ENCODE assay signal across 23 cellular contexts in genomic region chr2:121063471-121063870, GRCh38.
DNase-seq lines count a peak whose midpoint lies in the region; ATAC-seq, FAIRE-seq and TF ChIP-seq lines count a peak whose summit lies in the region.
"Had no signal": no experiment of that assay in that cellular context is flagged by ENCODE, and none has a peak within 500 bp of the region (broad histone marks: within the 10 kb centered on the region; RNA-seq: fewer than 3 reads in every experiment).

No MANE protein-coding gene starts in this region.

- H3K36me3 Mint-ChIP-seq in activated naive CD4-positive, alpha-beta T cell treated with anti-CD3 and anti-CD28 coated beads, Interleukin-2, amount 10 ng/mL, durations not matched to agents 7 days and 5 days, result no peaks in the 10 kb centered on the region
- H3K36me3 Mint-ChIP-seq: CD14-positive monocyte; CD8-positive, alpha-beta memory T cell had no signal

- H3K27me3 ChIP-seq in H1 (replicated peaks in 1 of 4; ENCODE audit: control insufficient read depth in 3 of 4, extremely low read depth in 1 of 4, insufficient read depth in 3 of 4, low read length in 3 of 4), result peaks cover 0 to 19% (median 3%) of the 10 kb centered on the region in 4 experiments; a peak in 3 of 7 replicates
- peaks cover 0 to 13% (median 0%) of the 10 kb centered on the region in 3 experiments for H3K27me3 ChIP-seq in neuronal stem cell (ENCODE audit: control insufficient read depth in 3 of 3, insufficient read depth in 3 of 3, low read depth in 1 of 3, low read length in 3 of 3)
- H3K27me3 ChIP-seq: BE2C had no signal

- H3K4ac ChIP-seq in H1 (replicated peaks; ENCODE audit: insufficient read length, low read depth, low read length) (no peak overlapping the region), neuronal stem cell (ENCODE audit: low read length) (no peak overlapping the region)

- H3K27ac Mint-ChIP-seq in activated naive CD4-positive, alpha-beta T cell treated with anti-CD3 and anti-CD28 coated beads, Interleukin-2, amount 10 ng/mL, durations not matched to agents 7 days and 5 days, result no peak overlapping the region
- H3K27ac Mint-ChIP-seq: CD14-positive monocyte; CD8-positive, alpha-beta memory T cell; T-helper 17 cell had no signal

- H3K18ac ChIP-seq in H1 (ENCODE audit: extremely low read depth, low read length) (no peak overlapping the region), neuronal stem cell (ENCODE audit: low read length) (no peak overlapping the region)

- TF ChIP-seq POLR2A in H1 (IDR thresholded peaks at IDR 0.05; ENCODE audit: control extremely low read depth in 1 of 2, low read depth in 2 of 2, low read length in 2 of 2), result no peak

- no peak overlapping the region for H4K8ac ChIP-seq in H1 (ENCODE audit: extremely low read depth, insufficient read depth, low read length)
- peak overlapping the region; percentile 29 for H4K8ac ChIP-seq in neuronal stem cell (ENCODE audit: low read depth, low read length)

- H3K9me3 ChIP-seq in H1 (ENCODE audit: insufficient read depth in 2 of 2, low read depth in 1 of 2, low read length in 1 of 2), result no peaks in the 10 kb centered on the region
- H3K9me3 ChIP-seq in neuronal stem cell (replicated peaks in 1 of 2; ENCODE audit: control insufficient read depth in 2 of 2, insufficient read depth in 1 of 2, low read depth in 1 of 2, low read length in 2 of 2), result no peaks in the 10 kb centered on the region
- H3K9me3 ChIP-seq: BE2C had no signal

- H3K9me3 Mint-ChIP-seq in activated naive CD4-positive, alpha-beta T cell treated with anti-CD3 and anti-CD28 coated beads, Interleukin-2, amount 10 ng/mL, durations not matched to agents 7 days and 5 days, result no peaks in the 10 kb centered on the region
- H3K9me3 Mint-ChIP-seq: CD14-positive monocyte; CD8-positive, alpha-beta memory T cell had no signal

- H3K23me2 ChIP-seq in H1 (ENCODE audit: low read depth, low read length), result no peaks in the 10 kb centered on the region

- H4K20me1 ChIP-seq in H1 (replicated peaks in 1 of 2; ENCODE audit: control insufficient read depth in 1 of 2, insufficient read depth in 2 of 2, low read length in 2 of 2), result no peaks in the 10 kb centered on the region

- no peaks in the 10 kb centered on the region for H3K79me2 ChIP-seq in H1 (ENCODE audit: control insufficient read depth in 1 of 2, insufficient read depth in 2 of 2, low read length in 2 of 2)

- H2BK12ac ChIP-seq in H1 (ENCODE audit: low read depth, low read length), result 0 out of 2 replicates have a peak overlapping the region, but pooled peaks have one; percentile 23
- no peak overlapping the region for H2BK12ac ChIP-seq in neuronal stem cell (ENCODE audit: low read length)

- H3K79me1 ChIP-seq in H1 (ENCODE audit: low read depth, low read length), result no peaks in the 10 kb centered on the region
- H3K79me1 ChIP-seq in neuronal stem cell (ENCODE audit: low read depth, low read length), result no peaks in the 10 kb centered on the region

- H4K91ac ChIP-seq in H1 (replicated peaks; ENCODE audit: insufficient read length, low read length), result no peak overlapping the region
- no peak overlapping the region for H4K91ac ChIP-seq in neuronal stem cell (ENCODE audit: low read depth, low read length, poor library complexity)

- no peaks in the 10 kb centered on the region for H3K36me3 ChIP-seq in H1 (ENCODE audit: control insufficient read depth in 2 of 4, insufficient read depth in 4 of 4, low read length in 3 of 4)
- H3K36me3 ChIP-seq in neuronal stem cell (replicated peaks in 1 of 2; ENCODE audit: control insufficient read depth in 2 of 2, insufficient read depth in 2 of 2, low read length in 2 of 2), result no peaks in the 10 kb centered on the region
- H3K36me3 ChIP-seq: BE2C had no signal

- H3K4me2 ChIP-seq in H1 (ENCODE audit: insufficient read depth in 1 of 2, low read depth in 2 of 2, low read length in 2 of 2) (no peak overlapping the region), neuronal stem cell (ENCODE audit: insufficient read depth, low read length, poor library complexity, severe bottlenecking) (no peak overlapping the region)

- no peaks in the 10 kb centered on the region for H3K4me1 Mint-ChIP-seq in activated naive CD4-positive, alpha-beta T cell treated with anti-CD3 and anti-CD28 coated beads, Interleukin-2, amount 10 ng/mL, durations not matched to agents 7 days and 5 days
- H3K4me1 Mint-ChIP-seq: CD14-positive monocyte; CD8-positive, alpha-beta memory T cell had no signal

- POLR2A ChIA-PET in H1 (lab: Charles Lee; ENCODE audit: partially characterized antibody), result interaction anchor here (3.6 kb wide), 1 partner anchor 12 kb away, joined by 32 read pairs; no protein-coding TSS in a partner anchor
- POLR2A ChIA-PET in RWPE1 (lab: Yijun Ruan, JAX; ENCODE audit: low non-redundant PET), result no interaction called here

- CTCF ChIA-PET in H1 (lab: Charles Lee; ENCODE audit: partially characterized antibody) (interaction anchor here (0.9 to 2.7 kb wide), 5 partner anchors 14 to 377 kb away, joined by 3 to 13 read pairs (median 6); no protein-coding TSS in a partner anchor), RWPE1 (lab: Yijun Ruan, JAX) (interaction anchor here (0.6 kb wide), 3 partner anchors 14 to 880 kb away, joined by 3 read pairs; no protein-coding TSS in a partner anchor)
- CTCF ChIA-PET in activated naive CD4-positive, alpha-beta T cell treated with anti-CD3 and anti-CD28 coated beads, Interleukin-2, amount 10 ng/mL, durations not matched to agents 7 days and 5 days (lab: Charles Lee), result no interaction called here

- no peak overlapping the region for H4K5ac ChIP-seq in H1 (ENCODE audit: insufficient read length, low read depth, low read length)

- H2BK120ac ChIP-seq in H1 (replicated peaks; ENCODE audit: low read depth, low read length) (no peak overlapping the region), neuronal stem cell (ENCODE audit: low read depth, low read length) (no peak overlapping the region)

- DNase-seq in AG10803 (ENCODE audit: low read depth) (peak; percentile 15), M059J (ENCODE audit: low read depth) (peak; percentile 79), H1 (ENCODE audit: low read depth in 1 of 2, low spot score in 2 of 2) (no peak), neuronal stem cell (ENCODE audit: low spot score) (no peak), RWPE1 (ENCODE audit: low spot score) (no peak)
- no peak for DNase-seq in activated naive CD4-positive, alpha-beta T cell treated with anti-CD3 and anti-CD28 coated beads, Interleukin-2, amount 10 ng/mL, durations not matched to agents 7 days and 5 days
- DNase-seq: BE2C; CD8-positive, alpha-beta memory T cell; H7; IMR-90; KG1; NCI-H1048; NCI-H2029 treated with DMSO at 0.1 percent for 48 hours; NCI-H446 treated with DMSO at 0.1 percent for 48 hours; NCI-H526 treated with DMSO at 0.1 percent for 48 hours; SIG-M5; T-helper 17 cell had no signal

- H2BK15ac ChIP-seq in H1 (ENCODE audit: low read length), result no peak overlapping the region
- H2BK15ac ChIP-seq in neuronal stem cell (ENCODE audit: low read length), result no peak overlapping the region

- TF ChIP-seq EP300 in H1 (IDR thresholded peaks at IDR 0.05; ENCODE audit: borderline replicate concordance in 1 of 2, low read depth in 2 of 2, low read length in 2 of 2), result no peak

- H3K23ac ChIP-seq in H1 (ENCODE audit: insufficient read length), result no peak overlapping the region
- no peak overlapping the region for H3K23ac ChIP-seq in neuronal stem cell (ENCODE audit: low read depth, low read length, poor library complexity)

- H3K4me3 ChIP-seq in AG10803 (ENCODE audit: low read length), result no peak overlapping the region
- H3K4me3 ChIP-seq in H1 (ENCODE audit: extremely low read depth in 1 of 4, insufficient read depth in 2 of 4, low read depth in 3 of 4, low read length in 4 of 4), result no peak overlapping the region
- no peak overlapping the region for H3K4me3 ChIP-seq in neuronal stem cell (ENCODE audit: low read length in 2 of 2)

- peaks cover 0 to 15% (median 4%) of the 10 kb centered on the region in 4 experiments; a peak in 6 of 7 replicates for H3K4me1 ChIP-seq in H1 (replicated peaks in 1 of 4; ENCODE audit: control insufficient read depth in 3 of 4, insufficient read depth in 4 of 4, low read length in 3 of 4)
- peaks cover 0 to 16% of the 10 kb centered on the region in 2 donors for H3K4me1 ChIP-seq in neuronal stem cell (ENCODE audit: control insufficient read depth in 2 of 2, insufficient read depth in 1 of 2, low read depth in 1 of 2, low read length in 2 of 2)
- H3K4me1 ChIP-seq: BE2C had no signal

- 92% methylated on average over 3 of the region's 3 CpGs; no CpG with 5 or more reads in 1 of the 2 experiments for WGBS in H1 (ENCODE audit: extremely low coverage in 1 of 2, insufficient coverage in 1 of 2, insufficient read length in 1 of 2, insufficient replicate concordance in 2 of 2, low coverage in 1 of 2, low lambda C conversion rate in 2 of 2, missing lambda C conversion rate in 1 of 2), 2 experiments
- no CpG with 5 or more reads among the region's 3 CpGs for WGBS in neuronal stem cell (ENCODE audit: extremely low coverage in 2 of 2, insufficient read length in 2 of 2, insufficient replicate concordance in 1 of 2), 2 donors

- TF ChIP-seq CTCF in AG10803 (conservative IDR thresholded peaks at IDR 0.05; ENCODE audit: low read length), result no peak
- no peak for TF ChIP-seq CTCF in H1 (IDR thresholded peaks at IDR 0.05; ENCODE audit: control extremely low read depth in 1 of 3, insufficient read depth in 1 of 3, low read depth in 1 of 3, low read length in 3 of 3)
- TF ChIP-seq CTCF in RWPE1 (conservative IDR thresholded peaks at IDR 0.05; ENCODE audit: low read depth), result no peak

- H2BK5ac ChIP-seq in H1 (ENCODE audit: low read depth, low read length) (no peak overlapping the region), neuronal stem cell (ENCODE audit: low read length) (no peak overlapping the region)

- TF ChIP-seq RAD21 in H1 (IDR thresholded peaks at IDR 0.05 in 1 of 2, conservative IDR thresholded peaks at IDR 0.05 in 1 of 2; ENCODE audit: low read depth in 2 of 2, low read length in 2 of 2), result no peak

- no peak overlapping the region; the same call in 1 of the 2 replicates for H2AK5ac ChIP-seq in H1 (ENCODE audit: low read depth, low read length)
- no peak overlapping the region for H2AK5ac ChIP-seq in neuronal stem cell (ENCODE audit: low read depth, low read length)

- H3K14ac ChIP-seq in H1 (ENCODE audit: insufficient read length), result no peak overlapping the region
- no peak overlapping the region for H3K14ac ChIP-seq in neuronal stem cell (ENCODE audit: low read length)

- H2AFZ ChIP-seq in H1 (ENCODE audit: low read length) (no peak overlapping the region), neuronal stem cell (ENCODE audit: low read length) (no peak overlapping the region)

- H3K9ac ChIP-seq in H1 (replicated peaks in 1 of 4; ENCODE audit: extremely low read depth in 1 of 4, low read depth in 3 of 4, low read length in 3 of 4) (no peak overlapping the region), neuronal stem cell (ENCODE audit: low read depth, low read length, poor library complexity) (no peak overlapping the region)

- H3K27ac ChIP-seq in H1 (ENCODE audit: low read depth, low read length) (no peak overlapping the region), neuronal stem cell (replicated peaks; ENCODE audit: low read length) (no peak overlapping the region), RWPE1 (no peak overlapping the region)

- H2BK20ac ChIP-seq in H1 (ENCODE audit: low read length), result no peak overlapping the region

- FAIRE-seq in H1 (lab: Jason Lieb, UNC), result no peak
- FAIRE-seq: A204.1, GM18507 had no signal

- H3K56ac ChIP-seq in H1 (replicated peaks; ENCODE audit: insufficient read length, low read depth, low read length), result no peak overlapping the region

- no peak overlapping the region for H3K4me3 Mint-ChIP-seq in activated naive CD4-positive, alpha-beta T cell treated with anti-CD3 and anti-CD28 coated beads, Interleukin-2, amount 10 ng/mL, durations not matched to agents 7 days and 5 days
- H3K4me3 Mint-ChIP-seq: CD14-positive monocyte; CD8-positive, alpha-beta memory T cell; T-helper 17 cell had no signal

- peaks cover 7% of the 10 kb centered on the region for H3K27me3 Mint-ChIP-seq in activated naive CD4-positive, alpha-beta T cell treated with anti-CD3 and anti-CD28 coated beads, Interleukin-2, amount 10 ng/mL, durations not matched to agents 7 days and 5 days

- ATAC-seq in HG02798 (IDR thresholded peaks at IDR 0.05; ENCODE audit: poor library complexity, unreplicated experiment) (no peak), HG03571 (IDR thresholded peaks at IDR 0.05; ENCODE audit: unreplicated experiment) (no peak)
- ATAC-seq: SK-N-SH treated with all-trans-retinoic acid at 6 μM for 48 hours, T-helper 17 cell had no signal

Comparison
In these comparisons a context has a peak if more than half of its experiments do, and no peak if none do; other contexts are left out.
1. DNase-seq: peak in AG10803 (single experiment) and M059J (single experiment); none in H1 (0 of 2), neuronal stem cell (single experiment), RWPE1 (single experiment) and activated naive CD4-positive, alpha-beta T cell treated with anti-CD3 and anti-CD28 coated beads, Interleukin-2, amount 10 ng/mL, durations not matched to agents 7 days and 5 days (single experiment).